ENCODE assay signal across 8 cellular contexts in the genomic region with DNA sequence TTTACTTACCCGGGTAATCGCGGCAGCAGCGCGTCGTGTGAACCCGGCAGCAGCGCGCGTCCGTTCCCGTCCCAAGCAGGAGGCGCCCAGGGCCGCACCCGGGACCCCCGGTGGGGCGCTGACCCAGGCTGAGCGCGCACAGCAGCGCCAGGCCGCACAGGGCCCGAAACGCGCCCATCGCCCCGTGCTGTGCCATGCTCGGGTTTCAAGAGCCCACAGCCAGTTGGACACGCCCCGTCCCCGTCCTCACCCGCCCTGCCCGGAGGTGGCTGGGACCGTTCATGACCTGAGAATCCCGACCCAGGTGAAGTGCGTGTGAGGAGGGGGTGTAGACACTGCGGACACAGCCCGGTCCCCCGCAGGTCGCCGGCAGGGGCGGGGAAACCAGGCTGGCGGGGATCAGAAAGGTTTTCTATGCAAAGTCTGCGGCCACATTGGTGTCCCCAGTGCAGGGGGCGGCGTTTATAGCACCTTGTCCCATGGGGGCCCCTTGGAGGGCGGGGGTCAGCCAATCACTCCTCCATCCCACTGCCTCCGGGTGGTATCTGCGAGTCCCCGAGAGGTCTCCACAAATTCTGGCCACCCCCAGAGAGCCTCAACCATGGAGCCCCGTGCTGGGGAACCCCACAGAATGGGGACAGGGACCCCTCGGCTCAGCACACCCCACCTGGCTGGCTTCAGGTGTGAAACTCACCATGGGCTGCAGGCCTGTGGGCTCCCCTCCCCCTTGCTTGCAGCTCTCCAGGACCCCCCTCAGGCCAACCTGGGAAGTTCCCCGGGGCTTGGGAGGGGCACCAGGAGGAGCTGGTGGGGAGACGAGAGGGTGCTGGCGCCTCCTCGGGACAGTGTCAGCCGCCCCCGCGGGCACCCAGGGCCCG. TPM values are rescaled to one million over a fixed set of nuclear protein-coding genes. Genes with fewer than 3 reads are reported as not detected.
DNase-seq lines count a peak whose midpoint lies in the region; ATAC-seq and TF ChIP-seq lines count a peak whose summit lies in the region.

A gene with protein sequence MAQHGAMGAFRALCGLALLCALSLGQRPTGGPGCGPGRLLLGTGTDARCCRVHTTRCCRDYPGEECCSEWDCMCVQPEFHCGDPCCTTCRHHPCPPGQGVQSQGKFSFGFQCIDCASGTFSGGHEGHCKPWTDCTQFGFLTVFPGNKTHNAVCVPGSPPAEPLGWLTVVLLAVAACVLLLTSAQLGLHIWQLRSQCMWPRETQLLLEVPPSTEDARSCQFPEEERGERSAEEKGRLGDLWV (minus strand): TSS at position 217 of the 878 bp plus-strand sequence. CDS start 21 bp downstream, at position 196.

- no peaks in the 10 kb centered on the region for H3K27me3 ChIP-seq in CD8-positive, alpha-beta T cell (ENCODE audit: insufficient read depth, low read length)
- no peaks in the 10 kb centered on the region for H3K27me3 ChIP-seq in Loucy (ENCODE audit: insufficient read depth, low read length, poor library complexity, severe bottlenecking)
- peaks cover 0 to 15% of the 10 kb centered on the region in 2 donors for H3K27me3 ChIP-seq in right lobe of liver

- H2AFZ ChIP-seq in Loucy (ENCODE audit: low read length): no peak within 1 kb of the TSS

- DNase-seq in CD8-positive, alpha-beta T cell: peak in 1 of 7 experiments; percentile 31
- peak; percentile 57 to 80 for DNase-seq in activated naive CD4-positive, alpha-beta T cell treated with anti-CD3 and anti-CD28 coated beads, Interleukin-2, amount 50 U/mL, for 72 hours (ENCODE audit: low spot score in 2 of 2)
- DNase-seq in right lobe of liver: peak in 2 of 3 donors; percentile 32 to 52
- DNase-seq in NCI-H446 (lab: John Stamatoyannopoulos, UW): no peak
- DNase-seq in medulla oblongata (ENCODE audit: extremely low spot score): no peak

- H3K4me1 ChIP-seq in CD8-positive, alpha-beta T cell (ENCODE audit: insufficient read depth, low read length): peaks cover 33% of the 10 kb centered on the region
- H3K4me1 ChIP-seq in Loucy (ENCODE audit: insufficient read depth, low read length, poor library complexity, severe bottlenecking): peaks cover 47% of the 10 kb centered on the region
- peaks cover 0 to 5% (median 0%) of the 10 kb centered on the region in 4 donors for H3K4me1 ChIP-seq in right lobe of liver

- H3K36me3 ChIP-seq in CD8-positive, alpha-beta T cell (ENCODE audit: insufficient read depth, low read length): no peaks in the 10 kb centered on the region
- H3K36me3 ChIP-seq in Loucy (ENCODE audit: insufficient read depth, low read length) (no peaks in the 10 kb centered on the region), right lobe of liver (no peaks in the 10 kb centered on the region)

- H3K9me2 ChIP-seq in Loucy (replicated peaks; ENCODE audit: low read depth, low read length): no peaks in the 10 kb centered on the region

- no peak for ATAC-seq in CD8-positive, alpha-beta T cell
- peak; percentile 29 to 35 for ATAC-seq in activated naive CD4-positive, alpha-beta T cell treated with anti-CD3 and anti-CD28 coated beads, Interleukin-2, amount 50 U/mL, for 72 hours
- ATAC-seq in right lobe of liver: peak; percentile 33 to 46 (median 38)
- ATAC-seq in GM18858 (IDR thresholded peaks at IDR 0.05; ENCODE audit: unreplicated experiment): no peak
- ATAC-seq in HG03280 (IDR thresholded peaks at IDR 0.05; ENCODE audit: unreplicated experiment): no peak

- TF ChIP-seq POLR2A in right lobe of liver (IDR thresholded peaks at IDR 0.05): no peak

- H3K9me3 ChIP-seq in CD8-positive, alpha-beta T cell (ENCODE audit: low read length): no peaks in the 10 kb centered on the region
- no peaks in the 10 kb centered on the region for H3K9me3 ChIP-seq in Loucy (ENCODE audit: insufficient read depth, low read depth, low read length)
- H3K9me3 ChIP-seq in right lobe of liver: no peaks in the 10 kb centered on the region

- no peak within 1 kb of the TSS for H3K27ac Mint-ChIP-seq in CD8-positive, alpha-beta T cell
- peak within 1 kb of the TSS; percentile 91 to 93 for H3K27ac Mint-ChIP-seq in activated naive CD4-positive, alpha-beta T cell treated with anti-CD3 and anti-CD28 coated beads, Interleukin-2, amount 50 U/mL, for 72 hours

- H4K20me1 ChIP-seq in Loucy (ENCODE audit: insufficient read depth, low read length, poor library complexity, severe bottlenecking): no peaks in the 10 kb centered on the region

- H3K27me3 Mint-ChIP-seq in CD8-positive, alpha-beta T cell (ENCODE audit: low read depth): peaks cover 4% of the 10 kb centered on the region

- CTCF ChIA-PET in CD8-positive, alpha-beta T cell (lab: Charles Lee): interaction anchor here (1.4 to 2.3 kb wide), 2 partner anchors 12 to 84 kb away, joined by 4 to 8 read pairs; no protein-coding TSS in a partner anchor

- H3K9ac ChIP-seq in Loucy (ENCODE audit: low read depth, low read length, poor library complexity, severe bottlenecking): peak within 1 kb of the TSS; percentile 71

- H3K4me1 Mint-ChIP-seq in CD8-positive, alpha-beta T cell (ENCODE audit: low read depth): peaks cover 18% of the 10 kb centered on the region

- H3K9me3 Mint-ChIP-seq in CD8-positive, alpha-beta T cell: no peaks in the 10 kb centered on the region
- no peaks in the 10 kb centered on the region for H3K9me3 Mint-ChIP-seq in activated naive CD4-positive, alpha-beta T cell treated with anti-CD3 and anti-CD28 coated beads, Interleukin-2, amount 50 U/mL, for 72 hours

- 0 out of 2 replicates have a peak, but pooled peaks cover 3% of the 10 kb centered on the region for H3F3A ChIP-seq in Loucy (ENCODE audit: low read depth)

- peak within 1 kb of the TSS; percentile 85 for H3K4me2 ChIP-seq in Loucy (ENCODE audit: low read depth, low read length, poor library complexity, severe bottlenecking)

- peaks cover 14% of the 10 kb centered on the region; the same call in 1 of the 2 replicates for H3K79me2 ChIP-seq in Loucy (ENCODE audit: insufficient read depth, low read length)

- H3K4me3 ChIP-seq in CD8-positive, alpha-beta T cell (ENCODE audit: low read depth, low read length): peak within 1 kb of the TSS; percentile 27
- H3K4me3 ChIP-seq in Loucy (ENCODE audit: low read length, poor library complexity, severe bottlenecking): peak within 1 kb of the TSS; percentile 49
- H3K4me3 ChIP-seq in right lobe of liver: no peak within 1 kb of the TSS

- no peak within 1 kb of the TSS for H3K27ac ChIP-seq in CD8-positive, alpha-beta T cell (ENCODE audit: low read depth, low read length)
- H3K27ac ChIP-seq in right lobe of liver: no peak within 1 kb of the TSS

- peak within 1 kb of the TSS; percentile 58 for H3K4me3 Mint-ChIP-seq in CD8-positive, alpha-beta T cell

- TF ChIP-seq CTCF in CD8-positive, alpha-beta T cell (IDR thresholded peaks at IDR 0.05): no peak
- TF ChIP-seq CTCF in Loucy (conservative IDR thresholded peaks at IDR 0.05; ENCODE audit: low read length) (no peak; the same call in 1 of the 2 replicates), right lobe of liver (IDR thresholded peaks at IDR 0.05) (no peak)

- H3K36me3 Mint-ChIP-seq in CD8-positive, alpha-beta T cell: no peaks in the 10 kb centered on the region
- peaks cover 0 to 7% of the 10 kb centered on the region in 2 donors for H3K36me3 Mint-ChIP-seq in activated naive CD4-positive, alpha-beta T cell treated with anti-CD3 and anti-CD28 coated beads, Interleukin-2, amount 50 U/mL, for 72 hours

- 0% methylated on average over 17 of the region's 59 CpGs for WGBS in right lobe of liver (ENCODE audit: insufficient coverage, low coverage, low lambda C conversion rate, missing lambda C conversion rate)

- intact Hi-C loops in CD8-positive, alpha-beta T cell (cut with DNase I, micrococcal nuclease): loop anchor here in 1 of 2 experiments (5.0 kb wide), 1 partner anchor 101 kb away; a partner anchor contains a TSS
- intact Hi-C loops in right lobe of liver (cut with DNase I): no loop called here

- POLR2A ChIA-PET in CD8-positive, alpha-beta T cell (lab: Charles Lee): no interaction called here

RNA-seq across cellular contexts. Expression of the gene that starts here (rescaled TPM):
- total RNA-seq in CD8-positive, alpha-beta T cell: 1 to 10 TPM; 4.2 to 4.6 TPM
- total RNA-seq in activated naive CD4-positive, alpha-beta T cell treated with anti-CD3 and anti-CD28 coated beads, Interleukin-2, amount 50 U/mL, for 72 hours: 100 to 1,000 TPM in 1 of 2 donors, 10 to 100 TPM in 1; 43.6 to 250 TPM
- under 1 TPM in 2 of 6 experiments, not detected in 4; 0.24 to 0.27 TPM for total RNA-seq in right lobe of liver

Comparison
In these comparisons a context has a peak if more than half of its experiments do, and no peak if none do; other contexts are left out.
1. RNA of the gene that starts here (total RNA-seq): 43.6 to 250 TPM in activated naive CD4-positive, alpha-beta T cell treated with anti-CD3 and anti-CD28 coated beads, Interleukin-2, amount 50 U/mL, for 72 hours; 4.2 to 4.6 TPM in CD8-positive, alpha-beta T cell and 0.24 to 0.27 TPM in right lobe of liver; every median in the first group is over 4 times any median in the second.
2. Peak in DNase-seq and ATAC-seq in right lobe of liver; RNA of the gene not detected or under 1 TPM.
3. ATAC-seq: peak in activated naive CD4-positive, alpha-beta T cell treated with anti-CD3 and anti-CD28 coated beads, Interleukin-2, amount 50 U/mL, for 72 hours (2 of 2); none in CD8-positive, alpha-beta T cell (single experiment), GM18858 (single experiment) and HG03280 (single experiment).
4. DNase-seq: peak in activated naive CD4-positive, alpha-beta T cell treated with anti-CD3 and anti-CD28 coated beads, Interleukin-2, amount 50 U/mL, for 72 hours (2 of 2); none in NCI-H446 (0 of 2) and medulla oblongata (single experiment).
5. H3K4me3 ChIP-seq: peak in CD8-positive, alpha-beta T cell (single experiment) and Loucy (single experiment); none in right lobe of liver (0 of 3).